In the genomic region with DNA sequence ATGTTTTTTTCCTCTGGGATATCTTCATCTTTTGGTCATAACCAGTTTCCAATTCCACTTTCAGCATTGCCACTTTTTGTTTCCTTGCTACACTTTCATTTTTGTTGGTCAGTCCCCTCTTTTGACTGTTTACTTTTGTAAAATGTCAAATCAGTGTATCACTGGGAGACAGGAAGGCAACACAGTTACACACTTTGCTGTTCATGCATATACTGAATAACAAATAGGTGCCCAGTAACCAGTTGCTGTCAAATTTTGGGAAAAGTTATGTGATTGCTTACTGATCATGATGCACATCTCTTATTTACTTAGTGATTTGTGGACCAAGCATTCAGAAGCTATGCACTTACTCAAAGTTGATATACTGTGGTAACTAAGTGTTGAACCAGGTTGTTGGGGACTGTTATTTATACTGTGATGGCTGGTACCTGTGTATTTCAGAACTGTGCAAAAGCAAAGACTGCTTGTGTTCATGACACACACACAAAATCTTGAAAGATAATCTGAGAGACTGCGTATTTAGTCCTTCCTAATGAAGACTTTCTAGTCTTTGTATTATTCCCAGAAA, we compare ENCODE assay signal across 19 cellular contexts. TPM values are rescaled to one million over a fixed set of nuclear protein-coding genes. Genes with fewer than 3 reads are reported as not detected.
DNase-seq lines count a peak whose midpoint lies in the region; ATAC-seq, FAIRE-seq and TF ChIP-seq lines count a peak whose summit lies in the region.
"Had no signal": no experiment of that assay in that cellular context is flagged by ENCODE, and none has a peak within 500 bp of the region (broad histone marks: within the 10 kb centered on the region; RNA-seq: fewer than 3 reads in every experiment).

No MANE protein-coding gene starts in this region.

- peaks cover 37 to 78% (median 62%) of the 10 kb centered on the region in 4 donors for H3K4me1 Mint-ChIP-seq in CD4-positive, alpha-beta memory T cell
- H3K4me1 Mint-ChIP-seq in activated CD4-positive, alpha-beta memory T cell treated with anti-CD3 and anti-CD28 coated beads, Interleukin-2, amount 10 ng/mL, durations not matched to agents 7 days and 5 days: peaks cover 41% of the 10 kb centered on the region
- peaks cover 4% of the 10 kb centered on the region for H3K4me1 Mint-ChIP-seq in endodermal cell
- H3K4me1 Mint-ChIP-seq: nephron had no signal

- peak overlapping the region; percentile 2 to 66 (median 35) for H3K27ac Mint-ChIP-seq in CD4-positive, alpha-beta memory T cell
- H3K27ac Mint-ChIP-seq in activated CD4-positive, alpha-beta memory T cell treated with anti-CD3 and anti-CD28 coated beads, Interleukin-2, amount 10 ng/mL, durations not matched to agents 7 days and 5 days: peak overlapping the region; percentile 21
- no peak overlapping the region for H3K27ac Mint-ChIP-seq in endodermal cell
- H3K27ac Mint-ChIP-seq: nephron had no signal

- CTCF ChIA-PET in CD4-positive, alpha-beta memory T cell (lab: Charles Lee; ENCODE audit: partially characterized antibody): no interaction called here
- CTCF ChIA-PET in activated CD4-positive, alpha-beta memory T cell treated with anti-CD3 and anti-CD28 coated beads, Interleukin-2, amount 10 ng/mL, durations not matched to agents 7 days and 5 days (lab: Charles Lee): no interaction called here

- WGBS in endodermal cell (ENCODE audit: insufficient coverage in 1 of 2, insufficient read length in 1 of 2), 2 experiments: 93% methylated on average over 1 of the region's 1 CpG; no CpG with 5 or more reads in 1 of the 2 experiments

- POLR2A ChIA-PET in CD4-positive, alpha-beta memory T cell (lab: Charles Lee; ENCODE audit: partially characterized antibody): interaction anchor here (0.6 kb wide), 1 partner anchor 24 kb away, joined by 3 read pairs; no protein-coding TSS in a partner anchor
- POLR2A ChIA-PET in activated CD4-positive, alpha-beta memory T cell treated with anti-CD3 and anti-CD28 coated beads, Interleukin-2, amount 10 ng/mL, durations not matched to agents 7 days and 5 days (lab: Charles Lee): no interaction called here

- no peaks in the 10 kb centered on the region for H3K9me3 ChIP-seq in CD4-positive, alpha-beta memory T cell (ENCODE audit: control insufficient read depth in 1 of 2, low read length in 2 of 2)
- no peaks in the 10 kb centered on the region for H3K9me3 ChIP-seq in endodermal cell (ENCODE audit: control insufficient read depth, low read length)
- H3K9me3 ChIP-seq: adrenal gland, BLaER1, suprapubic skin had no signal

- FAIRE-seq in GM19239 (lab: Jason Lieb, UNC): peak; percentile 77
- FAIRE-seq: colon, RCC 7860 had no signal

- TF ChIP-seq CTCF in endodermal cell (conservative IDR thresholded peaks at IDR 0.05): no peak

- no peak overlapping the region for H3K4me3 ChIP-seq in CD4-positive, alpha-beta memory T cell (ENCODE audit: low read length in 2 of 2)
- no peak overlapping the region for H3K4me3 ChIP-seq in endodermal cell (ENCODE audit: low read length)
- H3K4me3 ChIP-seq: adrenal gland, BLaER1, suprapubic skin had no signal

- H3K9me3 Mint-ChIP-seq in CD4-positive, alpha-beta memory T cell: no peaks in the 10 kb centered on the region
- H3K9me3 Mint-ChIP-seq in activated CD4-positive, alpha-beta memory T cell treated with anti-CD3 and anti-CD28 coated beads, Interleukin-2, amount 10 ng/mL, durations not matched to agents 7 days and 5 days: no peaks in the 10 kb centered on the region
- H3K9me3 Mint-ChIP-seq in endodermal cell: no peaks in the 10 kb centered on the region
- H3K9me3 Mint-ChIP-seq: IgD-negative memory B cell, nephron had no signal

- intact Hi-C loops in CD4-positive, alpha-beta memory T cell (cut with micrococcal nuclease): no loop called here

- no peak for DNase-seq in CD4-positive, alpha-beta memory T cell
- DNase-seq in GM19239 (ENCODE audit: insufficient read length, low spot score) (no peak), kidney tubule cell (ENCODE audit: low spot score) (peak; percentile 32), endodermal cell (no peak), HUDEP-2 (lab: John Stamatoyannopoulos, UW; ENCODE audit: unreplicated experiment in 76 of 76) (no peak)
- no peak for DNase-seq in activated CD4-positive, alpha-beta memory T cell treated with anti-CD3 and anti-CD28 coated beads, Interleukin-2, amount 10 ng/mL, durations not matched to agents 7 days and 5 days
- DNase-seq: adrenal gland, DMS79, HCEC 1CT, mammary epithelial cell, NCI-H748 treated with DMSO at 0.1 percent for 48 hours, SW 1271 had no signal

- no peak overlapping the region for H3K27ac ChIP-seq in CD4-positive, alpha-beta memory T cell (ENCODE audit: low read depth, low read length)
- no peak overlapping the region for H3K27ac ChIP-seq in endodermal cell (ENCODE audit: low read depth, low read length)
- H3K27ac ChIP-seq: adrenal gland, BLaER1, suprapubic skin had no signal

- ATAC-seq in GM19328 (IDR thresholded peaks at IDR 0.05; ENCODE audit: unreplicated experiment): no peak

- H3K27me3 ChIP-seq in CD4-positive, alpha-beta memory T cell (ENCODE audit: insufficient read depth, low read length): no peaks in the 10 kb centered on the region
- H3K27me3 ChIP-seq in endodermal cell (ENCODE audit: control insufficient read depth, insufficient read depth, low read length, poor library complexity, severe bottlenecking): no peaks in the 10 kb centered on the region
- H3K27me3 ChIP-seq: adrenal gland, BLaER1, suprapubic skin had no signal

- peak overlapping the region in 6 of 8 donors; percentile 2 to 36 (median 12) for H3K4me3 Mint-ChIP-seq in CD4-positive, alpha-beta memory T cell
- H3K4me3 Mint-ChIP-seq in activated CD4-positive, alpha-beta memory T cell treated with anti-CD3 and anti-CD28 coated beads, Interleukin-2, amount 10 ng/mL, durations not matched to agents 7 days and 5 days: no peak overlapping the region
- no peak overlapping the region for H3K4me3 Mint-ChIP-seq in endodermal cell
- H3K4me3 Mint-ChIP-seq: nephron had no signal

- no peaks in the 10 kb centered on the region for H3K36me3 ChIP-seq in CD4-positive, alpha-beta memory T cell (ENCODE audit: insufficient read depth, low read length)
- H3K36me3 ChIP-seq in endodermal cell (ENCODE audit: control insufficient read depth, insufficient read depth, low read length): peaks cover under 1% of the 10 kb centered on the region
- H3K36me3 ChIP-seq: adrenal gland, suprapubic skin had no signal

- H3K36me3 Mint-ChIP-seq in CD4-positive, alpha-beta memory T cell: peaks cover 0 to 3% of the 10 kb centered on the region in 2 donors
- peaks cover 15% of the 10 kb centered on the region for H3K36me3 Mint-ChIP-seq in activated CD4-positive, alpha-beta memory T cell treated with anti-CD3 and anti-CD28 coated beads, Interleukin-2, amount 10 ng/mL, durations not matched to agents 7 days and 5 days (ENCODE audit: low read depth)
- H3K36me3 Mint-ChIP-seq in endodermal cell (ENCODE audit: low read depth): peaks cover 15% of the 10 kb centered on the region

- H3K9ac ChIP-seq in endodermal cell (ENCODE audit: extremely low read depth, low read length, poor library complexity, severe bottlenecking): no peak overlapping the region
- H3K9ac ChIP-seq: BLaER1 had no signal

- H3K27me3 Mint-ChIP-seq in CD4-positive, alpha-beta memory T cell: no peaks in the 10 kb centered on the region
- H3K27me3 Mint-ChIP-seq in activated CD4-positive, alpha-beta memory T cell treated with anti-CD3 and anti-CD28 coated beads, Interleukin-2, amount 10 ng/mL, durations not matched to agents 7 days and 5 days: no peaks in the 10 kb centered on the region
- no peaks in the 10 kb centered on the region for H3K27me3 Mint-ChIP-seq in endodermal cell (ENCODE audit: insufficient read depth)
- H3K27me3 Mint-ChIP-seq: IgD-negative memory B cell had no signal

- H3K4me1 ChIP-seq in CD4-positive, alpha-beta memory T cell (ENCODE audit: insufficient read depth, low read length): peaks cover 56% of the 10 kb centered on the region
- no peaks in the 10 kb centered on the region for H3K4me1 ChIP-seq in endodermal cell (ENCODE audit: control insufficient read depth, insufficient read depth, low read length)
- H3K4me1 ChIP-seq: BLaER1, suprapubic skin had no signal

RNA-seq across cellular contexts. Expression of a gene that starts 41.0 kb away (rescaled TPM):
- total RNA-seq in CD4-positive, alpha-beta memory T cell: 10 to 100 TPM; 74.8 to 82.1 TPM
- 10 to 100 TPM; 15.1 to 39.8 TPM for polyA plus RNA-seq in CD4-positive, alpha-beta memory T cell
- 10 to 100 TPM; 58.8 to 59.3 TPM for total RNA-seq in activated CD4-positive, alpha-beta memory T cell treated with anti-CD3 and anti-CD28 coated beads, Interleukin-2, amount 10 ng/mL, durations not matched to agents 7 days and 5 days
- 10 to 100 TPM; 45.9 to 50.2 TPM for total RNA-seq in endodermal cell
- 23.8 TPM for polyA plus RNA-seq in endodermal cell (2013, experiment 1 of 2)
- 25.2 TPM for polyA plus RNA-seq in endodermal cell (2013, experiment 2 of 2)

Comparison
In these comparisons a context has a peak if more than half of its experiments do, and no peak if none do; other contexts are left out.
1. H3K4me3 Mint-ChIP-seq: peak in CD4-positive, alpha-beta memory T cell (6 of 8); none in activated CD4-positive, alpha-beta memory T cell treated with anti-CD3 and anti-CD28 coated beads, Interleukin-2, amount 10 ng/mL, durations not matched to agents 7 days and 5 days (single experiment) and endodermal cell (single experiment).